In genomic region chr19:46862974-46863632, GRCh38 we compare ENCODE assay signal across 1 cellular context.
TF ChIP-seq lines count a peak whose summit lies in the region.

No MANE protein-coding gene starts in this region.

TF ChIP-seq in SK-N-SH treated with all-trans-retinoic acid at 6 μM for 48 hours, 23 proteins besides CTCF, POLR2A, EP300 and RAD21 (continued from another document):
- TF ChIP-seq PATZ1 (CRISPR knock-in tag; IDR thresholded peaks at IDR 0.05; ENCODE audit: borderline replicate concordance) = no peak
- TF ChIP-seq ZFP3 (CRISPR knock-in tag; IDR thresholded peaks at IDR 0.05) = no peak
